In the genomic region with DNA sequence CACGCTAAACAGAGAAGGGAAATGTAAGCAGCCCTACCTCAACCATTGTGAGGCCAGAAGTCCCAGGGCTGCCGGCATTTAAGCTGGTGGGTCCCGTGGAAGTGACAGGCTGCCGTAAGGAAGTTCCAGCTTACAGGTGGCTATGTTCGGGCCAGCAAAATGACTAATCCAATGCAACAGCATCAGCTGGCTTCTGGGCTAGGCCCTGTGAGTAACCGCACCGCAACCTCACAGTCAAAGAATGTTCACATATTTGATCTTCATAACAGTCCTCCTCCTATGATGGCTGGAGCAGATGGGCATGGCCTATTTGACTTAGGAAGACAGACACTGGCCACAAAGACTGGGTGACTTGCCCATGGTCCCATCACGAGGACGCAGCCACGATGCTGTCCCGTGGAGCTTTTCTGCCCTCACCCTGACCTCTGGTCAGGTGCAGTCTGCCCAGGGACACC, we compare ENCODE assay signal across 8 cellular contexts.
DNase-seq lines count a peak whose midpoint lies in the region; ATAC-seq and TF ChIP-seq lines count a peak whose summit lies in the region.
"Had no signal": no experiment of that assay in that cellular context is flagged by ENCODE, and none has a peak within 500 bp of the region (broad histone marks: within the 10 kb centered on the region; RNA-seq: fewer than 3 reads in every experiment).

No MANE protein-coding gene starts in this region.

- TF ChIP-seq CTCF in Panc1 (IDR thresholded peaks at IDR 0.05) (no peak), uterus (IDR thresholded peaks at IDR 0.05) (no peak), A673 (conservative IDR thresholded peaks at IDR 0.05; ENCODE audit: low read depth, low read length) (no peak)

- in situ Hi-C loops in Panc1 (cut with HindIII; ENCODE audit: low pct_unique_long_range_greater_than_20kb, low sequenced_read_pairs), result no loop called here

- DNase-seq in Panc1 (ENCODE audit: low read depth, low spot score), result peak; percentile 94
- peak; percentile 57 to 82 for DNase-seq in uterus
- DNase-seq in activated CD4-positive, alpha-beta T cell treated with anti-CD3 and anti-CD28 coated beads for 48 hours, result no peak
- DNase-seq in A673 (ENCODE audit: low spot score), result no peak
- no peak for DNase-seq in SJCRH30
- DNase-seq: NCI-H524 treated with DMSO at 0.1 percent for 48 hours had no signal

- H3K27me3 ChIP-seq in Panc1 (ENCODE audit: control insufficient read depth, insufficient read depth, low read length), result no peaks in the 10 kb centered on the region
- peaks cover 2 to 6% of the 10 kb centered on the region in 2 donors for H3K27me3 ChIP-seq in duodenal mucosa (ENCODE audit: control insufficient read depth in 1 of 2, insufficient read depth in 2 of 2, low read length in 2 of 2)
- H3K27me3 ChIP-seq in muscle layer of duodenum (ENCODE audit: low read depth, low read length), result no peaks in the 10 kb centered on the region
- H3K27me3 ChIP-seq in uterus, result no peaks in the 10 kb centered on the region
- no peaks in the 10 kb centered on the region for H3K27me3 ChIP-seq in A673 (replicated peaks; ENCODE audit: insufficient read depth, low read depth, low read length, poor library complexity)
- no peaks in the 10 kb centered on the region for H3K27me3 ChIP-seq in SJCRH30

- BruUV-seq in Panc1 (replicated peaks; lab: Mats Ljungman, UMichigan) (no TSS peak), A673 (replicated peaks; lab: Mats Ljungman, UMichigan) (no TSS peak)

- intact Hi-C loops in Panc1 (cut with micrococcal nuclease; ENCODE audit: unreplicated experiment) (no loop called here), uterus (cut with DNase I; ENCODE audit: low total_unique reads) (no loop called here), A673 (cut with micrococcal nuclease; ENCODE audit: unreplicated experiment) (no loop called here)

- ATAC-seq in Panc1, result peak; percentile 70

- H3K9me3 ChIP-seq in Panc1 (ENCODE audit: control insufficient read depth, insufficient read depth, low read depth, low read length), result no peaks in the 10 kb centered on the region
- no peaks in the 10 kb centered on the region for H3K9me3 ChIP-seq in duodenal mucosa (ENCODE audit: control insufficient read depth in 1 of 2, low read length in 2 of 2)
- H3K9me3 ChIP-seq in muscle layer of duodenum (ENCODE audit: control insufficient read depth in 1 of 2, low read length in 2 of 2), result no peaks in the 10 kb centered on the region
- no peaks in the 10 kb centered on the region for H3K9me3 ChIP-seq in uterus
- no peaks in the 10 kb centered on the region for H3K9me3 ChIP-seq in A673 (ENCODE audit: low read depth, low read length, poor library complexity, severe bottlenecking)
- no peaks in the 10 kb centered on the region for H3K9me3 ChIP-seq in SJCRH30 (replicated peaks)

- POLR2A ChIA-PET in Panc1 (lab: Charles Lee), result interaction anchor here (0.5 kb wide), 1 partner anchor 27 kb away, joined by 4 read pairs; no protein-coding TSS in a partner anchor
- POLR2A ChIA-PET in A673 (lab: Charles Lee; ENCODE audit: low non-redundant PET), result no interaction called here

- H3K9ac ChIP-seq in duodenal mucosa (ENCODE audit: low read depth in 1 of 2, low read length in 2 of 2), result no peak overlapping the region

- H3K4me3 ChIP-seq in Panc1 (ENCODE audit: low read depth in 2 of 2, low read length in 2 of 2), result peak overlapping the region in 1 of 2 experiments; percentile 24; a peak in 2 of 4 replicates
- no peak overlapping the region for H3K4me3 ChIP-seq in duodenal mucosa (ENCODE audit: low read depth in 1 of 2, low read length in 2 of 2)
- H3K4me3 ChIP-seq in muscle layer of duodenum (ENCODE audit: low read depth in 1 of 2, low read length in 2 of 2), result no peak overlapping the region
- peak overlapping the region in 1 of 2 donors; percentile 2 for H3K4me3 ChIP-seq in uterus
- no peak overlapping the region for H3K4me3 ChIP-seq in A673 (ENCODE audit: low read depth, low read length, poor library complexity, severe bottlenecking)
- H3K4me3 ChIP-seq in SJCRH30, result no peak overlapping the region

- H3K4me1 ChIP-seq in Panc1 (ENCODE audit: control insufficient read depth, insufficient read depth, low read length) (peaks cover 46% of the 10 kb centered on the region), duodenal mucosa (ENCODE audit: control insufficient read depth in 1 of 2, insufficient read depth in 2 of 2, low read length in 2 of 2) (peaks cover 7 to 14% of the 10 kb centered on the region in 2 donors), muscle layer of duodenum (ENCODE audit: control insufficient read depth in 1 of 2, insufficient read depth in 2 of 2, low read length in 2 of 2) (peaks cover 4 to 31% of the 10 kb centered on the region in 2 donors), uterus (peaks cover 12 to 30% of the 10 kb centered on the region in 2 donors), A673 (ENCODE audit: insufficient read depth, low read length, poor library complexity, severe bottlenecking) (no peaks in the 10 kb centered on the region), SJCRH30 (peaks cover 21% of the 10 kb centered on the region)

- no peak for TF ChIP-seq POLR2A in uterus (IDR thresholded peaks at IDR 0.05)

- CTCF ChIA-PET in Panc1 (lab: Charles Lee) (interaction anchor here (0.6 to 1.4 kb wide), 3 partner anchors 27 to 341 kb away, joined by 3 to 6 read pairs (median 4); no protein-coding TSS in a partner anchor), A673 (lab: Charles Lee) (interaction anchor here (1.5 kb wide), 1 partner anchor 342 kb away, joined by 3 read pairs; no protein-coding TSS in a partner anchor)

- H3K36me3 ChIP-seq in Panc1 (ENCODE audit: control insufficient read depth, insufficient read depth, low read length) (no peaks in the 10 kb centered on the region), duodenal mucosa (ENCODE audit: control insufficient read depth in 1 of 2, insufficient read depth in 2 of 2, low read length in 2 of 2) (no peaks in the 10 kb centered on the region), muscle layer of duodenum (ENCODE audit: control insufficient read depth in 1 of 2, insufficient read depth in 2 of 2, low read length in 2 of 2) (no peaks in the 10 kb centered on the region), uterus (no peaks in the 10 kb centered on the region), A673 (ENCODE audit: insufficient read depth, low read length, poor library complexity, severe bottlenecking) (peaks cover 11% of the 10 kb centered on the region), SJCRH30 (no peaks in the 10 kb centered on the region)

- peak overlapping the region; percentile 86 for H3K27ac ChIP-seq in Panc1 (ENCODE audit: low read length)
- H3K27ac ChIP-seq in duodenal mucosa (ENCODE audit: low read depth, low read length), result peak overlapping the region; percentile 50
- H3K27ac ChIP-seq in muscle layer of duodenum (ENCODE audit: low read length), result peak overlapping the region; percentile 81
- H3K27ac ChIP-seq in uterus, result peak overlapping the region; percentile 92 to 93
- no peak overlapping the region for H3K27ac ChIP-seq in A673 (ENCODE audit: low read depth, low read length, poor library complexity, severe bottlenecking)
- H3K27ac ChIP-seq in SJCRH30, result no peak overlapping the region

Comparison
In these comparisons a context has a peak if more than half of its experiments do, and no peak if none do; other contexts are left out.
1. DNase-seq: peak in Panc1 (single experiment) and uterus (2 of 2); none in activated CD4-positive, alpha-beta T cell treated with anti-CD3 and anti-CD28 coated beads for 48 hours (single experiment), A673 (single experiment) and SJCRH30 (0 of 2).
2. H3K27ac ChIP-seq: peak in Panc1 (single experiment), duodenal mucosa (single experiment), muscle layer of duodenum (single experiment) and uterus (2 of 2); none in A673 (single experiment) and SJCRH30 (single experiment).